ENCODE assay signal across 17 cellular contexts in the genomic region with DNA sequence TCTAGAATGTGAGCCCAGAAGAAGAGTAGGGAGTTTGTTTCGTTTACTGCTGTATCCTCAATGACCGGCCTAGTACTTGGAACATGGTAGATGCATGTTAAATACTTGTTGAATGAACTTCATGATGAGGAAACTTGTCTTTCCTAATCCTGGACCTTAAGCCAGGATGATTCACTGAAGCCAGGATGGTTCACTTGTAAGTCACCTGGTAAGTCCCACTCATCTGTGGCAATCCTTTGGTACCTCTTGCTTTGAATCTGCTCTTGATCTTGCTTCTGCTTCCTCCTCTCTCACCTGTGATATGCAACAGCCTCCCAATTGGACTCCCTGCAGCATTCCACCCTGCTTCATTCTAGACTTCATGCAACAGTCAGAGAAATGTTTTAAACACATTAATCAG. TPM values are rescaled to one million over a fixed set of nuclear protein-coding genes. Genes with fewer than 3 reads are reported as not detected.
DNase-seq lines count a peak whose midpoint lies in the region; ATAC-seq and TF ChIP-seq lines count a peak whose summit lies in the region.
"Had no signal": no experiment of that assay in that cellular context is flagged by ENCODE, and none has a peak within 500 bp of the region (broad histone marks: within the 10 kb centered on the region; RNA-seq: fewer than 3 reads in every experiment).

No MANE protein-coding gene starts in this region.

- H3K4me2 ChIP-seq in skeletal muscle satellite cell (ENCODE audit: low read length): peak overlapping the region; percentile 35

- H3K27me3 ChIP-seq in adipocyte (replicated peaks; ENCODE audit: control insufficient read depth, insufficient read depth, low read length) (no peaks in the 10 kb centered on the region), skeletal muscle satellite cell (ENCODE audit: control insufficient read depth, insufficient read depth, low read length) (no peaks in the 10 kb centered on the region), suprapubic skin (no peaks in the 10 kb centered on the region)
- H3K27me3 ChIP-seq: heart right ventricle had no signal

- H3K4me1 ChIP-seq in adipocyte (ENCODE audit: control insufficient read depth, insufficient read depth, low read length) (peaks cover 20% of the 10 kb centered on the region), skeletal muscle satellite cell (ENCODE audit: control insufficient read depth, insufficient read depth, low read length) (peaks cover 40% of the 10 kb centered on the region), suprapubic skin (peaks cover 33% of the 10 kb centered on the region)

- DNase-seq in DMS53 (lab: John Stamatoyannopoulos, UW): peak; percentile 3
- DNase-seq in DMS53 treated with DMSO at 0.1 percent for 48 hours (lab: John Stamatoyannopoulos, UW; ENCODE audit: unreplicated experiment): no peak
- peak; percentile 43 for DNase-seq in adipocyte (ENCODE audit: low read depth)
- DNase-seq in fibroblast of the aortic adventitia (ENCODE audit: low read depth): peak; percentile 85
- no peak for DNase-seq in KBM-7
- DNase-seq in suprapubic skin (ENCODE audit: low spot score in 2 of 2): no peak
- DNase-seq: activated CD8-positive, alpha-beta memory T cell treated with anti-CD3 and anti-CD28 coated beads, Interleukin-2, amount 50 U/mL, for 4 hours; CD8-positive, alpha-beta memory T cell; effector memory CD8-positive, alpha-beta T cell; heart right ventricle; left colon; NCI-H2081; posterior cingulate gyrus; T-helper 1 cell had no signal

- H3K9ac ChIP-seq in adipocyte (ENCODE audit: low read length) (no peak overlapping the region), skeletal muscle satellite cell (ENCODE audit: low read depth, low read length) (no peak overlapping the region)

- in situ Hi-C loops in KBM-7 (cut with MboI; ENCODE audit: low pct_unique_long_range_greater_than_20kb, low sequenced_read_pairs): no loop called here

- H3K9me3 ChIP-seq in adipocyte (ENCODE audit: control insufficient read depth, low read length) (no peaks in the 10 kb centered on the region), skeletal muscle satellite cell (replicated peaks; ENCODE audit: low read length) (no peaks in the 10 kb centered on the region), suprapubic skin (no peaks in the 10 kb centered on the region)
- H3K9me3 ChIP-seq: heart right ventricle had no signal

- TF ChIP-seq POLR2A in suprapubic skin (IDR thresholded peaks at IDR 0.05): no peak

- TF ChIP-seq CTCF in fibroblast of the aortic adventitia (IDR thresholded peaks at IDR 0.05; ENCODE audit: insufficient read depth, low read length): no peak
- no peak for TF ChIP-seq CTCF in suprapubic skin (IDR thresholded peaks at IDR 0.05)

- H3K27ac ChIP-seq in suprapubic skin: no peak overlapping the region
- H3K27ac ChIP-seq: 22Rv1, heart right ventricle had no signal

- ATAC-seq in HG03280 (IDR thresholded peaks at IDR 0.05; ENCODE audit: unreplicated experiment): no peak
- ATAC-seq: effector memory CD8-positive, alpha-beta T cell; heart right ventricle; left colon had no signal

- H3K36me3 ChIP-seq in adipocyte (ENCODE audit: control insufficient read depth, insufficient read depth, low read length, severe bottlenecking) (no peaks in the 10 kb centered on the region), skeletal muscle satellite cell (ENCODE audit: insufficient read depth, low read length) (no peaks in the 10 kb centered on the region), suprapubic skin (no peaks in the 10 kb centered on the region)
- H3K36me3 ChIP-seq: heart right ventricle had no signal

- H3K4me3 ChIP-seq in adipocyte (ENCODE audit: low read length) (no peak overlapping the region), fibroblast of the aortic adventitia (ENCODE audit: low read depth, low read length) (no peak overlapping the region), skeletal muscle satellite cell (ENCODE audit: low read length) (no peak overlapping the region), suprapubic skin (no peak overlapping the region)
- H3K4me3 ChIP-seq: heart right ventricle had no signal

- TF ChIP-seq EP300 in suprapubic skin (IDR thresholded peaks at IDR 0.05): no peak

- WGBS in suprapubic skin: 77% methylated on average over 2 of the region's 2 CpGs

RNA-seq across cellular contexts. Expression of gene QPCT, which starts 43.6 kb away (rescaled TPM):
- total RNA-seq in fibroblast of the aortic adventitia (ENCODE audit: low replicate concordance) (1.7 and 8.3 TPM in 2 replicates), suprapubic skin (10 to 100 TPM; 20.7 to 75.5 (median 47.6) TPM)
- total RNA-seq in skeletal muscle satellite cell (2012; rRNA removed): 4.8 and 11.6 TPM in 2 replicates

Comparison
In these comparisons a context has a peak if more than half of its experiments do, and no peak if none do; other contexts are left out.
1. DNase-seq: peak in DMS53 (single experiment), adipocyte (single experiment) and fibroblast of the aortic adventitia (single experiment); none in DMS53 treated with DMSO at 0.1 percent for 48 hours (single experiment), KBM-7 (single experiment) and suprapubic skin (0 of 2).